2 cellular contexts compared by ENCODE assay signal in genomic region chr12:48247181-48247966, GRCh38.
TF ChIP-seq lines count a peak whose summit lies in the region.

No MANE protein-coding gene starts in this region.

TF ChIP-seq in IMR-90, 13 proteins besides CTCF, POLR2A, EP300 and RAD21:
- TF ChIP-seq RFX5 (IDR thresholded peaks at IDR 0.05; ENCODE audit: low read depth, low read length) (no peak), MAFK (IDR thresholded peaks at IDR 0.05; ENCODE audit: low read depth, low read length) (no peak), USF2 (IDR thresholded peaks at IDR 0.05; ENCODE audit: low read depth, low read length) (no peak), BHLHE40 (IDR thresholded peaks at IDR 0.05; ENCODE audit: low read depth, low read length) (no peak), SMC3 (IDR thresholded peaks at IDR 0.05; ENCODE audit: low read depth, low read length) (no peak), MXI1 (IDR thresholded peaks at IDR 0.05; ENCODE audit: borderline replicate concordance, low read depth, low read length) (no peak), CEBPB (IDR thresholded peaks at IDR 0.05; ENCODE audit: low read depth, low read length) (no peak), NFE2L2 (IDR thresholded peaks at IDR 0.05; ENCODE audit: low read depth, low read length) (no peak), RCOR1 (IDR thresholded peaks at IDR 0.05; ENCODE audit: insufficient replicate concordance, low read length) (no peak), FOS (IDR thresholded peaks at IDR 0.05; ENCODE audit: low read depth, low read length) (no peak), ELK1 (IDR thresholded peaks at IDR 0.05; ENCODE audit: borderline replicate concordance, low read depth, low read length) (no peak), MAZ (IDR thresholded peaks at IDR 0.05; ENCODE audit: borderline replicate concordance, low read depth, low read length) (no peak), CHD1 (IDR thresholded peaks at IDR 0.05; ENCODE audit: low read depth, low read length) (no peak)

TF ChIP-seq in H1, 55 proteins besides CTCF, POLR2A, EP300 and RAD21:
- TF ChIP-seq USF2 (IDR thresholded peaks at IDR 0.05; ENCODE audit: low read length) (no peak), BCL11A (IDR thresholded peaks at IDR 0.05; ENCODE audit: low read depth in 2 of 2, low read length in 2 of 2) (no peak), CTBP2 (IDR thresholded peaks at IDR 0.05; ENCODE audit: borderline replicate concordance, insufficient read depth, insufficient read length, low read length) (no peak), TBP (IDR thresholded peaks at IDR 0.05; ENCODE audit: low read depth, low read length) (no peak), SUZ12 (IDR thresholded peaks at IDR 0.05; ENCODE audit: low read length) (no peak), SP1 (IDR thresholded peaks at IDR 0.05; ENCODE audit: low read depth, low read length) (no peak), NANOG (IDR thresholded peaks at IDR 0.05; ENCODE audit: insufficient read depth, low read depth, low read length, poor library complexity, severe bottlenecking) (no peak), RBBP5 (IDR thresholded peaks at IDR 0.05; ENCODE audit: borderline replicate concordance, low read depth, low read length) (no peak), SAP30 (IDR thresholded peaks at IDR 0.05; ENCODE audit: insufficient read depth, insufficient replicate concordance, low read length) (no peak), JUN (IDR thresholded peaks at IDR 0.05; ENCODE audit: low read depth, low read length) (no peak), JUND (IDR thresholded peaks at IDR 0.05; ENCODE audit: low read length) (no peak), PHF8 (conservative IDR thresholded peaks at IDR 0.05; ENCODE audit: low read depth, low read length) (no peak), NRF1 (IDR thresholded peaks at IDR 0.05; ENCODE audit: low read depth, low read length) (no peak), SP2 (IDR thresholded peaks at IDR 0.05; ENCODE audit: low read length) (no peak), SIX5 (IDR thresholded peaks at IDR 0.05; ENCODE audit: low read depth, low read length) (no peak), TEAD4 (IDR thresholded peaks at IDR 0.05; ENCODE audit: low read depth, low read length) (no peak), RXRA (IDR thresholded peaks at IDR 0.05; ENCODE audit: insufficient read depth, low read depth, low read length) (no peak), RFX5 (IDR thresholded peaks at IDR 0.05; ENCODE audit: borderline replicate concordance, low read depth, low read length) (no peak)
- TF ChIP-seq, protein P1, sequence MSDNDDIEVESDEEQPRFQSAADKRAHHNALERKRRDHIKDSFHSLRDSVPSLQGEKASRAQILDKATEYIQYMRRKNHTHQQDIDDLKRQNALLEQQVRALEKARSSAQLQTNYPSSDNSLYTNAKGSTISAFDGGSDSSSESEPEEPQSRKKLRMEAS (IDR thresholded peaks at IDR 0.05): no peak
TF ChIP-seq in H1: peak in this region for 0.
